In genomic region chr2:54461251-54461650, GRCh38 we compare ENCODE assay signal across 13 cellular contexts. TPM values are rescaled to one million over a fixed set of nuclear protein-coding genes. Genes with fewer than 3 reads are reported as not detected.
DNase-seq lines count a peak whose midpoint lies in the region; ATAC-seq and FAIRE-seq lines count a peak whose summit lies in the region.
"Had no signal": no experiment of that assay in that cellular context is flagged by ENCODE, and none has a peak within 500 bp of the region (broad histone marks: within the 10 kb centered on the region; RNA-seq: fewer than 3 reads in every experiment).

No MANE protein-coding gene starts in this region.

- H3K4me3 ChIP-seq in muscle layer of duodenum (ENCODE audit: low read depth in 1 of 2, low read length in 2 of 2): no peak overlapping the region
- H3K4me3 ChIP-seq: spleen, vagina had no signal

- FAIRE-seq in HTR-8/SVneo (lab: Jason Lieb, UNC): no peak

- no peaks in the 10 kb centered on the region for H3K9me3 ChIP-seq in muscle layer of duodenum (ENCODE audit: control insufficient read depth in 1 of 2, low read length in 2 of 2)
- H3K9me3 ChIP-seq: spleen, vagina had no signal

- peaks cover 11% of the 10 kb centered on the region for H3K4me1 Mint-ChIP-seq in activated T-cell treated with anti-CD3 and anti-CD28 coated beads, Interleukin-2, amount 50 U/mL, for 24 hours (ENCODE audit: low read depth)

- no peaks in the 10 kb centered on the region for H3K9me3 Mint-ChIP-seq in activated T-cell treated with anti-CD3 and anti-CD28 coated beads, Interleukin-2, amount 50 U/mL, for 24 hours
- H3K9me3 Mint-ChIP-seq: activated naive CD4-positive, alpha-beta T cell treated with anti-CD3 and anti-CD28 coated beads, Interleukin-2, amount 10 ng/mL, durations not matched to agents 7 days and 5 days had no signal

- H3K27me3 ChIP-seq in muscle layer of duodenum (ENCODE audit: low read depth, low read length): no peaks in the 10 kb centered on the region
- H3K27me3 ChIP-seq: vagina had no signal

- peak overlapping the region; percentile 6 for H3K27ac ChIP-seq in muscle layer of duodenum (ENCODE audit: low read length)
- H3K27ac ChIP-seq: vagina had no signal

- H3K4me1 ChIP-seq in muscle layer of duodenum (ENCODE audit: control insufficient read depth in 1 of 2, insufficient read depth in 2 of 2, low read length in 2 of 2): peaks cover 0 to 51% of the 10 kb centered on the region in 2 donors

- intact Hi-C loops in Right ventricle myocardium superior (cut with DNase I): no loop called here
- intact Hi-C loops in left cardiac atrium (cut with DNase I): loop anchor here in 1 of 2 donors (5.0 kb wide), 1 partner anchor 61 kb away; no protein-coding TSS in a partner anchor

- DNase-seq in Right ventricle myocardium superior (no peak), left cardiac atrium (no peak), HTR-8/SVneo (ENCODE audit: insufficient read length, low spot score) (no peak)
- DNase-seq in activated T-cell treated with anti-CD3 and anti-CD28 coated beads, Interleukin-2, amount 50 U/mL, for 24 hours: no peak
- no peak for DNase-seq in activated CD4-positive, alpha-beta T cell treated with anti-CD3 and anti-CD28 coated beads for 4 hours
- DNase-seq: activated CD8-positive, alpha-beta T cell treated with anti-CD3 and anti-CD28 coated beads, Interleukin-2, amount 10 ng/mL, durations not matched to agents 7 days and 5 days; activated naive CD4-positive, alpha-beta T cell treated with anti-CD3 and anti-CD28 coated beads, Interleukin-2, amount 10 ng/mL, durations not matched to agents 7 days and 5 days; spleen had no signal

- H3K4me3 Mint-ChIP-seq in activated T-cell treated with anti-CD3 and anti-CD28 coated beads, Interleukin-2, amount 50 U/mL, for 24 hours: no peak overlapping the region
- H3K4me3 Mint-ChIP-seq: activated CD8-positive, alpha-beta T cell treated with anti-CD3 and anti-CD28 coated beads, Interleukin-2, amount 10 ng/mL, durations not matched to agents 7 days and 5 days; activated naive CD4-positive, alpha-beta T cell treated with anti-CD3 and anti-CD28 coated beads, Interleukin-2, amount 10 ng/mL, durations not matched to agents 7 days and 5 days had no signal

- no peak overlapping the region for H3K27ac Mint-ChIP-seq in activated T-cell treated with anti-CD3 and anti-CD28 coated beads, Interleukin-2, amount 50 U/mL, for 24 hours
- H3K27ac Mint-ChIP-seq: activated CD8-positive, alpha-beta T cell treated with anti-CD3 and anti-CD28 coated beads, Interleukin-2, amount 10 ng/mL, durations not matched to agents 7 days and 5 days; activated naive CD4-positive, alpha-beta T cell treated with anti-CD3 and anti-CD28 coated beads, Interleukin-2, amount 10 ng/mL, durations not matched to agents 7 days and 5 days had no signal

- peaks cover 72% of the 10 kb centered on the region for H3K27me3 Mint-ChIP-seq in activated T-cell treated with anti-CD3 and anti-CD28 coated beads, Interleukin-2, amount 50 U/mL, for 24 hours

- ATAC-seq in Right ventricle myocardium superior (ENCODE audit: poor library complexity): peak; percentile 40
- ATAC-seq in left cardiac atrium: no peak
- peak; percentile 54 for ATAC-seq in esophagus mucosa
- ATAC-seq in GM21367 (IDR thresholded peaks at IDR 0.05; ENCODE audit: unreplicated experiment): no peak
- ATAC-seq: activated CD8-positive, alpha-beta T cell treated with anti-CD3 and anti-CD28 coated beads, Interleukin-2, amount 10 ng/mL, durations not matched to agents 7 days and 5 days; Panc1 had no signal

- H3K36me3 Mint-ChIP-seq in activated T-cell treated with anti-CD3 and anti-CD28 coated beads, Interleukin-2, amount 50 U/mL, for 24 hours (ENCODE audit: low read depth): no peaks in the 10 kb centered on the region
- H3K36me3 Mint-ChIP-seq: activated naive CD4-positive, alpha-beta T cell treated with anti-CD3 and anti-CD28 coated beads, Interleukin-2, amount 10 ng/mL, durations not matched to agents 7 days and 5 days had no signal

- no peaks in the 10 kb centered on the region for H3K36me3 ChIP-seq in muscle layer of duodenum (ENCODE audit: control insufficient read depth in 1 of 2, insufficient read depth in 2 of 2, low read length in 2 of 2)
- H3K36me3 ChIP-seq: spleen, vagina had no signal

RNA-seq across cellular contexts. Expression of gene SPTBN1, which starts 5.1 kb away (rescaled TPM):
- total RNA-seq in Right ventricle myocardium superior (391 TPM), left cardiac atrium (100 to 1,000 TPM; 329 to 332 TPM), esophagus mucosa (77.2 TPM)

Comparison
In these comparisons a context has a peak if more than half of its experiments do, and no peak if none do; other contexts are left out.
1. ATAC-seq: peak in Right ventricle myocardium superior (single experiment) and esophagus mucosa (single experiment); none in left cardiac atrium (0 of 2) and GM21367 (single experiment).